15 cellular contexts compared by ENCODE assay signal in genomic region chr2:142973822-142974207, GRCh38.
A peak's percentile ranks its signal among the peaks of the same experiment; 100 is the strongest.
DNase-seq lines count a peak whose midpoint lies in the region; ATAC-seq lines count a peak whose summit lies in the region.
"Had no signal": no experiment of that assay in that cellular context is flagged by ENCODE, and none has a peak within 500 bp of the region (broad histone marks: within the 10 kb centered on the region; RNA-seq: fewer than 3 reads in every experiment).

No MANE protein-coding gene starts in this region.

- H2BK15ac ChIP-seq in mesendoderm (replicated peaks; ENCODE audit: low read depth): no peak overlapping the region

- H3K4me1 ChIP-seq in mesendoderm (ENCODE audit: control insufficient read depth, low read depth, low read length): peaks cover 5% of the 10 kb centered on the region
- H3K4me1 ChIP-seq: colonic mucosa had no signal

- no peaks in the 10 kb centered on the region for H3K79me2 ChIP-seq in mesendoderm (ENCODE audit: control insufficient read depth, insufficient read depth, low read length)

- DNase-seq in astrocyte of the hippocampus (ENCODE audit: low read depth, low spot score) (peak; percentile 35), mesendoderm (no peak), NCI-H1694 (lab: John Stamatoyannopoulos, UW) (no peak)
- DNase-seq: activated CD4-positive, alpha-beta T cell treated with anti-CD3 and anti-CD28 coated beads, Interleukin-2, amount 50 U/mL, for 4 hours; activated naive CD4-positive, alpha-beta T cell treated with anti-CD3 and anti-CD28 coated beads, Interleukin-2, amount 10 ng/mL, durations not matched to agents 7 days and 5 days; colonic mucosa; nephron progenitor cell; T-helper 1 cell had no signal

- no peaks in the 10 kb centered on the region for H3K79me1 ChIP-seq in mesendoderm (ENCODE audit: low read length)

- H3K56ac ChIP-seq in mesendoderm (ENCODE audit: low read length): peak overlapping the region; percentile 69

- no peak overlapping the region for H3K4me2 ChIP-seq in mesendoderm (ENCODE audit: low read length)

- H3K4me3 ChIP-seq in mesendoderm (ENCODE audit: low read length): no peak overlapping the region
- H3K4me3 ChIP-seq: colonic mucosa, vagina had no signal

- H3K27ac ChIP-seq in mesendoderm (ENCODE audit: low read depth, low read length): peak overlapping the region; percentile 94
- H3K27ac ChIP-seq: colonic mucosa had no signal

- no CpG with 5 or more reads among the region's 4 CpGs for WGBS in mesendoderm (ENCODE audit: extremely low coverage, insufficient coverage, low lambda C conversion rate)

- H4K5ac ChIP-seq in mesendoderm (ENCODE audit: low read length): no peak overlapping the region

- H3K23ac ChIP-seq in mesendoderm (ENCODE audit: low read length): no peak overlapping the region

- ATAC-seq in GM18511 (IDR thresholded peaks at IDR 0.05; ENCODE audit: unreplicated experiment): peak; percentile 17
- ATAC-seq in HG03378 (IDR thresholded peaks at IDR 0.05; ENCODE audit: unreplicated experiment): peak; percentile 17
- no peak for ATAC-seq in GM18868 (IDR thresholded peaks at IDR 0.05; ENCODE audit: unreplicated experiment)
- ATAC-seq in GM19351 (IDR thresholded peaks at IDR 0.05; ENCODE audit: unreplicated experiment): no peak
- no peak for ATAC-seq in GM18867 (IDR thresholded peaks at IDR 0.05; ENCODE audit: unreplicated experiment)
- ATAC-seq: HepG2 had no signal

- H4K8ac ChIP-seq in mesendoderm (ENCODE audit: low read depth, low read length): no peak overlapping the region

- peak overlapping the region; percentile 77 for H2BK5ac ChIP-seq in mesendoderm (ENCODE audit: low read length)

- H3K9ac ChIP-seq in mesendoderm (ENCODE audit: low read length): peak overlapping the region; percentile 14

- H2AK5ac ChIP-seq in mesendoderm (ENCODE audit: low read length): no peak overlapping the region

- no peaks in the 10 kb centered on the region for H3K36me3 ChIP-seq in mesendoderm (ENCODE audit: control insufficient read depth, insufficient read depth, low read length)
- H3K36me3 ChIP-seq: colonic mucosa, vagina had no signal

- peak overlapping the region; percentile 14 for H2BK120ac ChIP-seq in mesendoderm (ENCODE audit: low read depth, low read length)

- H3K18ac ChIP-seq in mesendoderm (ENCODE audit: low read length): peak overlapping the region; percentile 30

- no peak overlapping the region for H3K4ac ChIP-seq in mesendoderm (ENCODE audit: low read depth, low read length)

- no peaks in the 10 kb centered on the region for H3K27me3 ChIP-seq in mesendoderm (ENCODE audit: insufficient read depth, low read length, poor library complexity)
- H3K27me3 ChIP-seq: colonic mucosa, vagina had no signal

Comparison
In these comparisons a context has a peak if more than half of its experiments do, and no peak if none do; other contexts are left out.
1. ATAC-seq: peak in GM18511 (single experiment) and HG03378 (single experiment); none in GM18868 (single experiment), GM19351 (single experiment) and GM18867 (single experiment).